In genomic region chr12:122080149-122081107, GRCh38 we compare ENCODE assay signal across 1 cellular context.
TF ChIP-seq lines count a peak whose summit lies in the region.

No MANE protein-coding gene starts in this region.

TF ChIP-seq in GM12878, 131 proteins besides CTCF, POLR2A, EP300 and RAD21:
- TF ChIP-seq GATAD2B (conservative IDR thresholded peaks at IDR 0.05; ENCODE audit: low read depth): no peak
- no peak for TF ChIP-seq RAD51 (IDR thresholded peaks at IDR 0.05)
- TF ChIP-seq ZNF384 (IDR thresholded peaks at IDR 0.05; ENCODE audit: borderline replicate concordance, low read depth, low read length): no peak
- no peak for TF ChIP-seq TCF12 (IDR thresholded peaks at IDR 0.05; ENCODE audit: low read depth, low read length)
- TF ChIP-seq, protein P1, sequence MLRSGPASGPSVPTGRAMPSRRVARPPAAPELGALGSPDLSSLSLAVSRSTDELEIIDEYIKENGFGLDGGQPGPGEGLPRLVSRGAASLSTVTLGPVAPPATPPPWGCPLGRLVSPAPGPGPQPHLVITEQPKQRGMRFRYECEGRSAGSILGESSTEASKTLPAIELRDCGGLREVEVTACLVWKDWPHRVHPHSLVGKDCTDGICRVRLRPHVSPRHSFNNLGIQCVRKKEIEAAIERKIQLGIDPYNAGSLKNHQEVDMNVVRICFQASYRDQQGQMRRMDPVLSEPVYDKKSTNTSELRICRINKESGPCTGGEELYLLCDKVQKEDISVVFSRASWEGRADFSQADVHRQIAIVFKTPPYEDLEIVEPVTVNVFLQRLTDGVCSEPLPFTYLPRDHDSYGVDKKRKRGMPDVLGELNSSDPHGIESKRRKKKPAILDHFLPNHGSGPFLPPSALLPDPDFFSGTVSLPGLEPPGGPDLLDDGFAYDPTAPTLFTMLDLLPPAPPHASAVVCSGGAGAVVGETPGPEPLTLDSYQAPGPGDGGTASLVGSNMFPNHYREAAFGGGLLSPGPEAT (IDR thresholded peaks at IDR 0.05; ENCODE audit: low read depth): no peak
- TF ChIP-seq CHD4 (IDR thresholded peaks at IDR 0.05): no peak
- no peak for TF ChIP-seq EGR1 (IDR thresholded peaks at IDR 0.05; ENCODE audit: borderline replicate concordance in 1 of 2, low read depth in 2 of 2, low read length in 2 of 2)
- no peak for TF ChIP-seq NR2F1 (conservative IDR thresholded peaks at IDR 0.05)
